Comparison of ENCODE assay signal across 15 cellular contexts in genomic region chr9:121720311-121720991, GRCh38.
DNase-seq lines count a peak whose midpoint lies in the region; ATAC-seq and TF ChIP-seq lines count a peak whose summit lies in the region.
"Had no signal": no experiment of that assay in that cellular context is flagged by ENCODE, and none has a peak within 500 bp of the region (broad histone marks: within the 10 kb centered on the region; RNA-seq: fewer than 3 reads in every experiment).

No MANE protein-coding gene starts in this region.

- no peaks in the 10 kb centered on the region for H3K9me3 Mint-ChIP-seq in neural progenitor cell
- no peaks in the 10 kb centered on the region for H3K9me3 Mint-ChIP-seq in activated CD8-positive, alpha-beta memory T cell treated with anti-CD3 and anti-CD28 coated beads, Interleukin-2, amount 10 ng/mL, durations not matched to agents 7 days and 5 days (ENCODE audit: low read depth)
- H3K9me3 Mint-ChIP-seq: central memory CD8-positive, alpha-beta T cell; stimulated activated effector memory CD8-positive, alpha-beta T cell treated with anti-CD3 and anti-CD28 coated beads, Interleukin-12 subunit alpha, Interleukin-12 subunit beta, amount 100 ng/mL, for 72 hours had no signal

- H3K27ac Mint-ChIP-seq in neural progenitor cell, result no peak overlapping the region
- no peak overlapping the region for H3K27ac Mint-ChIP-seq in activated CD8-positive, alpha-beta memory T cell treated with anti-CD3 and anti-CD28 coated beads, Interleukin-2, amount 10 ng/mL, durations not matched to agents 7 days and 5 days
- H3K27ac Mint-ChIP-seq: stimulated activated effector memory CD8-positive, alpha-beta T cell treated with anti-CD3 and anti-CD28 coated beads, Interleukin-12 subunit alpha, Interleukin-12 subunit beta, amount 100 ng/mL, for 72 hours had no signal

- H3K4me3 Mint-ChIP-seq in neural progenitor cell, result no peak overlapping the region
- H3K4me3 Mint-ChIP-seq in activated CD8-positive, alpha-beta memory T cell treated with anti-CD3 and anti-CD28 coated beads, Interleukin-2, amount 10 ng/mL, durations not matched to agents 7 days and 5 days, result no peak overlapping the region
- H3K4me3 Mint-ChIP-seq: central memory CD8-positive, alpha-beta T cell; stimulated activated effector memory CD8-positive, alpha-beta T cell treated with anti-CD3 and anti-CD28 coated beads, Interleukin-12 subunit alpha, Interleukin-12 subunit beta, amount 100 ng/mL, for 72 hours had no signal

- H3K9me3 ChIP-seq in BE2C (no peaks in the 10 kb centered on the region), esophagus (ENCODE audit: control insufficient read depth in 2 of 2, insufficient read depth in 1 of 2, low read depth in 1 of 2, low read length in 1 of 2) (no peaks in the 10 kb centered on the region), neural progenitor cell (ENCODE audit: low read depth) (no peaks in the 10 kb centered on the region)

- H3F3A ChIP-seq in neural progenitor cell (ENCODE audit: low read depth), result peaks cover 11% of the 10 kb centered on the region

- TF ChIP-seq CTCF in BE2C (IDR thresholded peaks at IDR 0.05; ENCODE audit: low read depth, low read length), result peak; percentile 21; the same call in 1 of the 2 replicates
- TF ChIP-seq CTCF in neural progenitor cell (IDR thresholded peaks at IDR 0.05), result no peak

- DNase-seq in BE2C (no peak), NCI-H146 treated with DMSO at 0.1 percent for 48 hours (lab: John Stamatoyannopoulos, UW; ENCODE audit: unreplicated experiment) (peak; percentile 12), neural progenitor cell (ENCODE audit: low spot score) (no peak), GF-D8 (lab: John Stamatoyannopoulos, UW) (no peak)
- DNase-seq in activated CD8-positive, alpha-beta memory T cell treated with anti-CD3 and anti-CD28 coated beads, Interleukin-2, amount 10 ng/mL, durations not matched to agents 7 days and 5 days, result no peak
- DNase-seq in stimulated activated CD4-positive, alpha-beta T cell treated with anti-CD3 and anti-CD28 coated beads, Interleukin-15, amount 100 ng/mL, for 24 hours, result no peak
- DNase-seq: activated CD4-positive, alpha-beta T cell treated with anti-CD3 and anti-CD28 coated beads for 1 hour; activated effector memory CD4-positive, alpha-beta T cell treated with Interleukin-2 at 50 U/mL for 16 hours; GDM1; GOT3; midbrain had no signal

- H3K79me2 ChIP-seq in neural progenitor cell (ENCODE audit: low read depth), result peaks cover 95% of the 10 kb centered on the region

- H3K36me3 Mint-ChIP-seq in neural progenitor cell, result peaks cover 7% of the 10 kb centered on the region
- H3K36me3 Mint-ChIP-seq in activated CD8-positive, alpha-beta memory T cell treated with anti-CD3 and anti-CD28 coated beads, Interleukin-2, amount 10 ng/mL, durations not matched to agents 7 days and 5 days, result no peaks in the 10 kb centered on the region
- H3K36me3 Mint-ChIP-seq: stimulated activated effector memory CD8-positive, alpha-beta T cell treated with anti-CD3 and anti-CD28 coated beads, Interleukin-12 subunit alpha, Interleukin-12 subunit beta, amount 100 ng/mL, for 72 hours had no signal

- no peak overlapping the region for H3K9ac ChIP-seq in neural progenitor cell

- peaks cover 61% of the 10 kb centered on the region for H3K4me1 Mint-ChIP-seq in neural progenitor cell
- peaks cover 3% of the 10 kb centered on the region for H3K4me1 Mint-ChIP-seq in activated CD8-positive, alpha-beta memory T cell treated with anti-CD3 and anti-CD28 coated beads, Interleukin-2, amount 10 ng/mL, durations not matched to agents 7 days and 5 days
- H3K4me1 Mint-ChIP-seq: central memory CD8-positive, alpha-beta T cell had no signal

- H3K4me3 ChIP-seq in BE2C (ENCODE audit: low read depth, low read length), result no peak overlapping the region
- H3K4me3 ChIP-seq in esophagus (ENCODE audit: low read depth in 1 of 2, low read length in 2 of 2), result no peak overlapping the region
- no peak overlapping the region for H3K4me3 ChIP-seq in neural progenitor cell

- H2AFZ ChIP-seq in neural progenitor cell (replicated peaks), result no peak overlapping the region

- 35 to 39% methylated on average over 6 of the region's 6 CpGs for WGBS in esophagus, 2 donors

- H3K4me1 ChIP-seq in BE2C (peaks cover 28% of the 10 kb centered on the region), esophagus (ENCODE audit: control insufficient read depth in 2 of 2, insufficient read depth in 2 of 2, low read length in 1 of 2) (peaks cover 10 to 62% of the 10 kb centered on the region in 2 donors), neural progenitor cell (peaks cover 35% of the 10 kb centered on the region)

- H3K27me3 ChIP-seq in BE2C (no peaks in the 10 kb centered on the region), esophagus (ENCODE audit: control insufficient read depth in 1 of 2, insufficient read depth in 2 of 2, low read length in 2 of 2) (no peaks in the 10 kb centered on the region), neural progenitor cell (no peaks in the 10 kb centered on the region)

- H3K27ac ChIP-seq in esophagus (ENCODE audit: low read depth in 2 of 2, low read length in 1 of 2) (peak overlapping the region; percentile 69 to 79), neural progenitor cell (no peak overlapping the region)

- peak overlapping the region; percentile 2 for H3K4me2 ChIP-seq in neural progenitor cell

- ATAC-seq in GM18909 (IDR thresholded peaks at IDR 0.05; ENCODE audit: poor library complexity, unreplicated experiment), result no peak
- no peak for ATAC-seq in activated CD8-positive, alpha-beta memory T cell treated with anti-CD3 and anti-CD28 coated beads, Interleukin-2, amount 10 ng/mL, durations not matched to agents 7 days and 5 days
- ATAC-seq: stimulated activated effector memory CD8-positive, alpha-beta T cell treated with anti-CD3 and anti-CD28 coated beads, Interleukin-12 subunit alpha, Interleukin-12 subunit beta, amount 100 ng/mL, for 72 hours had no signal

- H4K20me1 ChIP-seq in neural progenitor cell (ENCODE audit: low read depth), result peaks cover 100% of the 10 kb centered on the region

- peaks cover 9% of the 10 kb centered on the region for H3K27me3 Mint-ChIP-seq in neural progenitor cell (ENCODE audit: insufficient read depth, low read depth)
- peaks cover 2% of the 10 kb centered on the region for H3K27me3 Mint-ChIP-seq in activated CD8-positive, alpha-beta memory T cell treated with anti-CD3 and anti-CD28 coated beads, Interleukin-2, amount 10 ng/mL, durations not matched to agents 7 days and 5 days
- H3K27me3 Mint-ChIP-seq: central memory CD8-positive, alpha-beta T cell had no signal

- H3K36me3 ChIP-seq in BE2C (no peaks in the 10 kb centered on the region), esophagus (ENCODE audit: control insufficient read depth in 2 of 2, insufficient read depth in 2 of 2, low read length in 1 of 2) (no peaks in the 10 kb centered on the region), neural progenitor cell (no peaks in the 10 kb centered on the region)

- CTCF ChIA-PET in activated CD8-positive, alpha-beta memory T cell treated with anti-CD3 and anti-CD28 coated beads, Interleukin-2, amount 10 ng/mL, durations not matched to agents 7 days and 5 days (lab: Charles Lee), result interaction anchor here (0.9 to 1.2 kb wide), 2 partner anchors 12 to 170 kb away, joined by 3 to 6 read pairs; no protein-coding TSS in a partner anchor
